7 cellular contexts compared by ENCODE assay signal in the genomic region with DNA sequence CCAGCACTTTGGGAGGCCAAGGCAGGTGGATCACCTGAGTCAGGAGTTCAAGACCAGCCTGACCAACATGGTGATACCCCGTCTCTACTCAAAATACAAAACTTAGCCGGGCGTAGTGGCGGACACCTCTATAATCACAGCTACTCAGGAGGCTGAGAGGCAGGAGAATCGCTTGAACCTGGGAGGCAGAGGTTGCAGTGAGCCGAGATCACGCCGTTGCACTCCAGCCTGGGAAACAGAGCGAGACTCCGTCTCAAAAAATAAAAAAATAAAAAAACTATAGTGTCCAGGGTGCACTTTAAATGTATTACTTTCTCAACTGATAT. TPM values are rescaled to one million over a fixed set of nuclear protein-coding genes. Genes with fewer than 3 reads are reported as not detected.
DNase-seq lines count a peak whose midpoint lies in the region; ATAC-seq, FAIRE-seq and TF ChIP-seq lines count a peak whose summit lies in the region.
"Not testable (repeated sequence)": the region's sequence is repeated elsewhere in the genome, so short reads cannot be mapped to it uniquely, and the experiment has no call there.

No MANE protein-coding gene starts in this region.

- peak overlapping the region; percentile 77 for H3K4me2 ChIP-seq in K562 (ENCODE audit: insufficient read depth, low read length)
- not testable (repeated sequence) for H3K4me2 ChIP-seq in parathyroid adenoma (ENCODE audit: low read length)

- WGBS in K562 (ENCODE audit: insufficient coverage, low coverage, missing lambda C conversion rate) = 5% methylated on average over 10 of the region's 10 CpGs

- peak overlapping the region; percentile 46 to 48; a peak in 3 of 4 replicates for H3K9ac ChIP-seq in K562 (ENCODE audit: insufficient read depth in 1 of 2, low read depth in 2 of 2, low read length in 2 of 2)
- H3K9ac ChIP-seq in parathyroid adenoma = not testable (repeated sequence)

- H3K79me2 ChIP-seq in K562 (ENCODE audit: control insufficient read depth, insufficient read depth, low read length) (peaks cover 87% of the 10 kb centered on the region), parathyroid adenoma (peaks cover 15% of the 10 kb centered on the region)

- H3K36me3 Mint-ChIP-seq in CD8-positive, alpha-beta memory T cell = peaks cover 0 to 14% (median 2%) of the 10 kb centered on the region in 3 donors
- H3K36me3 Mint-ChIP-seq in activated B cell treated with CpG ODN at 0.5 μM for 24 hours (ENCODE audit: low read depth) = peaks cover 11% of the 10 kb centered on the region
- H3K36me3 Mint-ChIP-seq in activated T-helper 1 cell treated with anti-CD3 and anti-CD28 coated beads, Interleukin-12 subunit alpha, Interleukin-12 subunit beta, Interleukin-2, Interleukin-4 antibody, amounts not matched to agents 30 ng/mL and 10 ng/mL and 1 ng/mL, durations not matched to agents 14 hours and 24 hours and 36 hours (ENCODE audit: low read depth); memory B cell: not testable (repeated sequence)

- not testable (repeated sequence) for TF ChIP-seq CTCF in NB4 (IDR thresholded peaks at IDR 0.05; ENCODE audit: low read depth, low read length); activated B cell treated with CpG ODN at 0.5 μM for 24 hours (IDR thresholded peaks at IDR 0.05); K562 (IDR thresholded peaks at IDR 0.05 in 2 of 3, conservative IDR thresholded peaks at IDR 0.05 in 1 of 3; ENCODE audit: insufficient read depth in 2 of 3, low read depth in 1 of 3, low read length in 3 of 3); parathyroid adenoma (IDR thresholded peaks at IDR 0.05)

- H3K4me1 ChIP-seq in CD8-positive, alpha-beta memory T cell (ENCODE audit: insufficient read depth, low read length) = peaks cover 39% of the 10 kb centered on the region
- H3K4me1 ChIP-seq in K562 (replicated peaks in 1 of 2; ENCODE audit: control insufficient read depth in 2 of 2, insufficient read depth in 2 of 2, low read length in 2 of 2) = peaks cover 10 to 13% of the 10 kb centered on the region in 2 experiments; a peak in 4 of 5 replicates
- not testable (repeated sequence) for H3K4me1 ChIP-seq in parathyroid adenoma

- not testable (repeated sequence) for FAIRE-seq in K562 (lab: Jason Lieb, UNC)

- H3K4me1 Mint-ChIP-seq in CD8-positive, alpha-beta memory T cell = peaks cover 58 to 74% (median 72%) of the 10 kb centered on the region in 3 donors
- peaks cover 61% of the 10 kb centered on the region for H3K4me1 Mint-ChIP-seq in activated B cell treated with CpG ODN at 0.5 μM for 24 hours
- H3K4me1 Mint-ChIP-seq in activated T-helper 1 cell treated with anti-CD3 and anti-CD28 coated beads, Interleukin-12 subunit alpha, Interleukin-12 subunit beta, Interleukin-2, Interleukin-4 antibody, amounts not matched to agents 30 ng/mL and 10 ng/mL and 1 ng/mL, durations not matched to agents 14 hours and 24 hours and 36 hours (ENCODE audit: low read depth) = peaks cover 61% of the 10 kb centered on the region
- H3K4me1 Mint-ChIP-seq in memory B cell = peaks cover 27% of the 10 kb centered on the region

- H3K4me3 Mint-ChIP-seq in CD8-positive, alpha-beta memory T cell = peak overlapping the region; percentile 3 to 99 (median 56)
- not testable (repeated sequence) for H3K4me3 Mint-ChIP-seq in activated B cell treated with CpG ODN at 0.5 μM for 24 hours, memory B cell
- peak overlapping the region; percentile 68 for H3K4me3 Mint-ChIP-seq in activated T-helper 1 cell treated with anti-CD3 and anti-CD28 coated beads, Interleukin-12 subunit alpha, Interleukin-12 subunit beta, Interleukin-2, Interleukin-4 antibody, amounts not matched to agents 30 ng/mL and 10 ng/mL and 1 ng/mL, durations not matched to agents 14 hours and 24 hours and 36 hours

- intact Hi-C loops in activated B cell treated with CpG ODN at 0.5 μM for 24 hours (cut with micrococcal nuclease) = not testable (repeated sequence)
- intact Hi-C loops in activated T-helper 1 cell treated with anti-CD3 and anti-CD28 coated beads, Interleukin-12 subunit alpha, Interleukin-12 subunit beta, Interleukin-2, Interleukin-4 antibody, amounts not matched to agents 30 ng/mL and 10 ng/mL and 1 ng/mL, durations not matched to agents 14 hours and 24 hours and 36 hours (cut with micrococcal nuclease) = loop anchor here (2.0 to 5.0 kb wide), 2 partner anchors 16 to 44 kb away; no protein-coding TSS in a partner anchor
- intact Hi-C loops in K562 (cut with micrococcal nuclease) = loop anchor here (5.0 kb wide), 2 partner anchors 39 to 109 kb away; no protein-coding TSS in a partner anchor

- H3K27me3 ChIP-seq in CD8-positive, alpha-beta memory T cell (ENCODE audit: insufficient read depth, low read length, poor library complexity, severe bottlenecking); K562 (ENCODE audit: control insufficient read depth in 2 of 2, insufficient read depth in 2 of 2, low read length in 2 of 2); parathyroid adenoma (ENCODE audit: control insufficient read depth, insufficient read depth, low read length): not testable (repeated sequence)

- CTCF ChIA-PET in CD8-positive, alpha-beta memory T cell (lab: Charles Lee) = interaction anchor here (1.2 kb wide), 1 partner anchor 10 kb away, joined by 4 read pairs; no protein-coding TSS in a partner anchor
- CTCF ChIA-PET in activated B cell treated with CpG ODN at 0.5 μM for 24 hours (lab: Charles Lee); K562 (lab: Yijun Ruan, JAX; ENCODE audit: low intra/inter-chr PET ratio): not testable (repeated sequence)

- H3K27me3 Mint-ChIP-seq in CD8-positive, alpha-beta memory T cell; activated B cell treated with CpG ODN at 0.5 μM for 24 hours; activated T-helper 1 cell treated with anti-CD3 and anti-CD28 coated beads, Interleukin-12 subunit alpha, Interleukin-12 subunit beta, Interleukin-2, Interleukin-4 antibody, amounts not matched to agents 30 ng/mL and 10 ng/mL and 1 ng/mL, durations not matched to agents 14 hours and 24 hours and 36 hours (ENCODE audit: insufficient read depth); memory B cell: not testable (repeated sequence)

- peak overlapping the region; percentile 11 for H3K27ac ChIP-seq in CD8-positive, alpha-beta memory T cell (ENCODE audit: low read depth, low read length)
- H3K27ac ChIP-seq in K562 (ENCODE audit: extremely low read depth, low read depth, low read length) (peak overlapping the region; percentile 63; the same call in 1 of the 3 replicates), parathyroid adenoma (peak overlapping the region; percentile 57)

- not testable (repeated sequence) for TF ChIP-seq POLR2A in NB4 (IDR thresholded peaks at IDR 0.05; ENCODE audit: extremely low read depth, insufficient read length); K562 (conservative IDR thresholded peaks at IDR 0.05)

- H3K9me1 ChIP-seq in K562 (ENCODE audit: control insufficient read depth, insufficient read depth, low read length) = not testable (repeated sequence)

- ATAC-seq in activated B cell treated with CpG ODN at 0.5 μM for 24 hours (ENCODE audit: low read depth); memory B cell (ENCODE audit: low read depth): not testable (repeated sequence)
- ATAC-seq in K562 = peak; percentile 10

- not testable (repeated sequence) for H3K36me3 ChIP-seq in CD8-positive, alpha-beta memory T cell (ENCODE audit: insufficient read depth, low read length); K562 (ENCODE audit: control insufficient read depth, insufficient read depth, low read length); parathyroid adenoma (ENCODE audit: control insufficient read depth, insufficient read depth, low read length)

- H3K27ac Mint-ChIP-seq in CD8-positive, alpha-beta memory T cell = peak overlapping the region; percentile 35 to 98 (median 60)
- H3K27ac Mint-ChIP-seq in activated B cell treated with CpG ODN at 0.5 μM for 24 hours = peak overlapping the region; percentile 3
- H3K27ac Mint-ChIP-seq in activated T-helper 1 cell treated with anti-CD3 and anti-CD28 coated beads, Interleukin-12 subunit alpha, Interleukin-12 subunit beta, Interleukin-2, Interleukin-4 antibody, amounts not matched to agents 30 ng/mL and 10 ng/mL and 1 ng/mL, durations not matched to agents 14 hours and 24 hours and 36 hours = peak overlapping the region; percentile 84
- H3K27ac Mint-ChIP-seq in memory B cell = peak overlapping the region; percentile 95

- not testable (repeated sequence) for H3K4me3 ChIP-seq in CD8-positive, alpha-beta memory T cell (ENCODE audit: low read length); parathyroid adenoma (ENCODE audit: low read depth, low read length)
- H3K4me3 ChIP-seq in NB4 (ENCODE audit: low read depth, low read length) (peak overlapping the region; percentile 79), K562 (peak overlapping the region; percentile 20)

- TF ChIP-seq RAD21 in K562 (CRISPR knock-in tag; conservative IDR thresholded peaks at IDR 0.05 in 1 of 2, IDR thresholded peaks at IDR 0.05 in 1 of 2) = not testable (repeated sequence)

- H2AFZ ChIP-seq in K562 (ENCODE audit: low read depth, low read length) = 0 out of 2 replicates have a peak overlapping the region, but pooled peaks have one; percentile 21
- H2AFZ ChIP-seq in parathyroid adenoma = not testable (repeated sequence)

- not testable (repeated sequence) for BruUV-seq in K562 (replicated peaks; lab: Mats Ljungman, UMichigan)

- not testable (repeated sequence) for DNase-seq in CD8-positive, alpha-beta memory T cell; NB4 (ENCODE audit: low read depth); activated B cell treated with CpG ODN at 0.5 μM for 24 hours; activated T-helper 1 cell treated with anti-CD3 and anti-CD28 coated beads, Interleukin-12 subunit alpha, Interleukin-12 subunit beta, Interleukin-2, Interleukin-4 antibody, amounts not matched to agents 30 ng/mL and 10 ng/mL and 1 ng/mL, durations not matched to agents 14 hours and 24 hours and 36 hours (ENCODE audit: low spot score); K562 (ENCODE audit: extremely low read depth in 1 of 4, low spot score in 3 of 4); memory B cell (ENCODE audit: low spot score in 2 of 2)

- in situ Hi-C loops in K562 (cut with MboI) = not testable (repeated sequence)

- H4K20me1 ChIP-seq in K562 (replicated peaks; ENCODE audit: control insufficient read depth, insufficient read depth, low read length) = not testable (repeated sequence)

- not testable (repeated sequence) for TF ChIP-seq EP300 in K562 (IDR thresholded peaks at IDR 0.05; ENCODE audit: low read length)

- H3K9me3 Mint-ChIP-seq in CD8-positive, alpha-beta memory T cell; activated B cell treated with CpG ODN at 0.5 μM for 24 hours; activated T-helper 1 cell treated with anti-CD3 and anti-CD28 coated beads, Interleukin-12 subunit alpha, Interleukin-12 subunit beta, Interleukin-2, Interleukin-4 antibody, amounts not matched to agents 30 ng/mL and 10 ng/mL and 1 ng/mL, durations not matched to agents 14 hours and 24 hours and 36 hours; memory B cell: not testable (repeated sequence)

- POLR2A ChIA-PET in CD8-positive, alpha-beta memory T cell (lab: Charles Lee) = not testable (repeated sequence)
- POLR2A ChIA-PET in activated B cell treated with CpG ODN at 0.5 μM for 24 hours (lab: Charles Lee) = interaction anchor here (0.6 to 0.7 kb wide), 2 partner anchors 11 to 208 kb away, joined by 3 read pairs; no protein-coding TSS in a partner anchor
- POLR2A ChIA-PET in K562 (lab: Yijun Ruan, JAX) = interaction anchor here (1.2 to 2.2 kb wide), 5 partner anchors 10 to 126 kb away, joined by 3 to 11 read pairs (median 5); no protein-coding TSS in a partner anchor

- not testable (repeated sequence) for H3K9me3 ChIP-seq in CD8-positive, alpha-beta memory T cell (ENCODE audit: low read length); K562 (replicated peaks; ENCODE audit: control insufficient read depth, insufficient read depth, low read depth, low read length); parathyroid adenoma (ENCODE audit: control insufficient read depth, low read length)

RNA-seq across cellular contexts. Expression of a gene that starts 4.6 kb away (rescaled TPM):
- 10 to 100 TPM; 30.5 to 33.5 TPM for total RNA-seq in CD8-positive, alpha-beta memory T cell
- polyA plus RNA-seq in CD8-positive, alpha-beta memory T cell = 14.1 TPM
- total RNA-seq in activated B cell treated with CpG ODN at 0.5 μM for 24 hours (63.2 and 71.0 TPM in 2 replicates), K562 (2014; rRNA removed) (7.7 and 13.3 TPM in 2 replicates), K562 (2014; rRNA removed; fragmentation: Illumina TruSeq; extraction: Trizol) (8.6 and 9.7 TPM in 2 replicates), K562 (2015; rRNA removed; fragmentation: Illumina TruSeq; extraction: Trizol) (8.5 and 10.7 TPM in 2 replicates), K562 (2021) (20.4 and 26.6 TPM in 2 replicates)
- total RNA-seq in activated T-helper 1 cell treated with anti-CD3 and anti-CD28 coated beads, Interleukin-12 subunit alpha, Interleukin-12 subunit beta, Interleukin-2, Interleukin-4 antibody, amounts not matched to agents 30 ng/mL and 10 ng/mL and 1 ng/mL, durations not matched to agents 14 hours and 24 hours and 36 hours = 32.9 and 42.0 TPM in 2 replicates
- 41.0 and 108 TPM in 2 replicates for total RNA-seq in K562 (2011; cell fraction: chromatin; rRNA removed; ENCODE audit: low replicate concordance)
- 17.0 and 21.1 TPM in 2 replicates for total RNA-seq in K562 (2011; cell fraction: nucleolus; rRNA removed)
- 27.0 and 37.7 TPM in 2 replicates for total RNA-seq in K562 (2011; cell fraction: nucleoplasm; rRNA removed)
- polyA plus RNA-seq in K562 (2011; rRNA removed) (12.8 and 20.2 TPM in 2 replicates), K562 (2014; fragmentation: Illumina TruSeq; extraction: Trizol) (25.7 and 32.4 TPM in 2 replicates), K562 (2014; fragmentation: Nextera tagmentation; extraction: Ambion mirVana) (1 to 10 TPM; 1.5 to 2.2 TPM), K562 (2014; rRNA removed) (12.7 and 14.5 TPM in 2 replicates)
- polyA plus RNA-seq in K562 (2011; cell fraction: cytosol; rRNA removed) = 7.2 and 8.7 TPM in 2 replicates
- 33.5 and 36.9 TPM in 2 replicates for polyA plus RNA-seq in K562 (2011; cell fraction: nucleus; rRNA removed)
- 17.5 and 25.3 TPM in 2 replicates for polyA plus RNA-seq in K562 (2012)
- polyA minus RNA-seq in K562 (2011; rRNA and poly(A)+ RNA removed) = 12.6 and 22.6 TPM in 2 replicates
- 14.4 and 14.8 TPM in 2 replicates for polyA minus RNA-seq in K562 (2011; cell fraction: cytosol; rRNA and poly(A)+ RNA removed)
- polyA minus RNA-seq in K562 (2011; cell fraction: nucleus; rRNA and poly(A)+ RNA removed) = 11.4 and 23.0 TPM in 2 replicates

Comparison
In these comparisons a context has a peak if more than half of its experiments do, and no peak if none do; other contexts are left out.
1. H3K27ac ChIP-seq: peak in every context shown above with its lines; median percentile 63 in K562; 57 in parathyroid adenoma; 11 in CD8-positive, alpha-beta memory T cell.
2. H3K27ac Mint-ChIP-seq: peak in every context shown above with its lines; median percentile 95 in memory B cell; 84 in activated T-helper 1 cell treated with anti-CD3 and anti-CD28 coated beads, Interleukin-12 subunit alpha, Interleukin-12 subunit beta, Interleukin-2, Interleukin-4 antibody, amounts not matched to agents 30 ng/mL and 10 ng/mL and 1 ng/mL, durations not matched to agents 14 hours and 24 hours and 36 hours; 60 in CD8-positive, alpha-beta memory T cell; 3 in activated B cell treated with CpG ODN at 0.5 μM for 24 hours.